8 cellular contexts compared by ENCODE assay signal in genomic region chr1:70034403-70034802, GRCh38.
DNase-seq lines count a peak whose midpoint lies in the region; TF ChIP-seq lines count a peak whose summit lies in the region.

No MANE protein-coding gene starts in this region.

- DNase-seq in HFF-Myc (ENCODE audit: extremely low read depth, low read depth) (peak; percentile 61), NCI-H460 (ENCODE audit: extremely low read depth, low read depth) (peak; percentile 6), mammary epithelial cell (peak; percentile 43), pons (ENCODE audit: low spot score) (peak; percentile 40), nucleus accumbens (lab: John Stamatoyannopoulos, UW) (no peak), transverse colon (no peak), posterior cingulate gyrus (no peak)
- DNase-seq in central memory CD4-positive, alpha-beta T cell = no peak

- TF ChIP-seq EP300 in transverse colon (IDR thresholded peaks at IDR 0.05; ENCODE audit: low read depth) = no peak

- H3K9me3 ChIP-seq in mammary epithelial cell (replicated peaks; ENCODE audit: insufficient read depth, low read length) (no peaks in the 10 kb centered on the region), transverse colon (no peaks in the 10 kb centered on the region)

- peak overlapping the region; percentile 22 for H2AFZ ChIP-seq in mammary epithelial cell (ENCODE audit: low read depth, low read length)

- no peaks in the 10 kb centered on the region for H4K20me1 ChIP-seq in mammary epithelial cell (ENCODE audit: insufficient read depth, low read length)

- TF ChIP-seq CTCF in HFF-Myc (IDR thresholded peaks at IDR 0.05; ENCODE audit: low read depth, low read length, missing control alignments) (peak; percentile 60), mammary epithelial cell (conservative IDR thresholded peaks at IDR 0.05 in 1 of 2, IDR thresholded peaks at IDR 0.05 in 1 of 2; ENCODE audit: extremely low read depth in 1 of 2, insufficient read depth in 1 of 2, low read depth in 1 of 2, low read length in 2 of 2) (peak; percentile 69), transverse colon (IDR thresholded peaks at IDR 0.05) (no peak)

- no TSS peak for BruUV-seq in mammary epithelial cell (replicated peaks; lab: Mats Ljungman, UMichigan)

- intact Hi-C loops in mammary epithelial cell (cut with micrococcal nuclease) (loop anchor here (1.0 to 10.0 kb wide), 4 partner anchors 98 to 1020 kb away; no protein-coding TSS in a partner anchor), transverse colon (cut with DNase I; ENCODE audit: low total_unique reads) (no loop called here), posterior cingulate gyrus (cut with DNase I) (no loop called here)

- in situ Hi-C loops in mammary epithelial cell (cut with MboI; ENCODE audit: low sequenced_read_pairs in 2 of 2) (loop anchor here in 1 of 2 donors (10.0 kb wide), 1 partner anchor 480 kb away; no protein-coding TSS in a partner anchor), transverse colon (cut with MboI; ENCODE audit: low pct_ligation_motif_present in 1 of 4, low pct_unique_long_range_greater_than_20kb in 1 of 4, low sequenced_read_pairs in 3 of 4) (no loop called here)

- no peak overlapping the region for H3K9ac ChIP-seq in mammary epithelial cell (ENCODE audit: insufficient read depth, low read length)

- H3K4me2 ChIP-seq in mammary epithelial cell (ENCODE audit: insufficient read depth, low read depth, low read length) = no peak overlapping the region

- H3K4me1 ChIP-seq in mammary epithelial cell (ENCODE audit: insufficient read depth, low read length) = peaks cover 7% of the 10 kb centered on the region
- no peaks in the 10 kb centered on the region for H3K4me1 ChIP-seq in transverse colon

- dilution Hi-C loops in mammary epithelial cell (cut with HindIII; ENCODE audit: low sequenced_read_pairs) = no loop called here

- H3K4me3 ChIP-seq in HFF-Myc (replicated peaks; ENCODE audit: low read depth, low read length) (no peak overlapping the region), mammary epithelial cell (replicated peaks in 1 of 3; ENCODE audit: insufficient read depth in 1 of 3, low read depth in 2 of 3, low read length in 3 of 3) (no peak overlapping the region), transverse colon (no peak overlapping the region)

- no peaks in the 10 kb centered on the region for H3K79me2 ChIP-seq in mammary epithelial cell (ENCODE audit: insufficient read depth, low read length)

- H3K27ac ChIP-seq in mammary epithelial cell (ENCODE audit: insufficient read depth, low read depth, low read length) (no peak overlapping the region), transverse colon (no peak overlapping the region)

- H3K27me3 ChIP-seq in mammary epithelial cell (ENCODE audit: insufficient read depth, low read length) = no peaks in the 10 kb centered on the region
- no peaks in the 10 kb centered on the region for H3K27me3 ChIP-seq in transverse colon

- 25% methylated on average over 3 of the region's 3 CpGs for WGBS in mammary epithelial cell (ENCODE audit: low coverage, missing lambda C conversion rate)
- WGBS in transverse colon (ENCODE audit: low coverage in 1 of 2), 2 donors = 54 to 58% methylated on average over 2 to 3 of the region's 3 CpGs

- no peaks in the 10 kb centered on the region for H3K36me3 ChIP-seq in mammary epithelial cell (ENCODE audit: insufficient read depth, low read length)
- no peaks in the 10 kb centered on the region for H3K36me3 ChIP-seq in transverse colon

- CTCF ChIA-PET in mammary epithelial cell (lab: Charles Lee; ENCODE audit: low non-redundant PET) = interaction anchor here (0.7 kb wide), 1 partner anchor 104 kb away, joined by 4 read pairs; no protein-coding TSS in a partner anchor

- no peak for TF ChIP-seq POLR2A in transverse colon (IDR thresholded peaks at IDR 0.05)

Comparison
In these comparisons a context has a peak if more than half of its experiments do, and no peak if none do; other contexts are left out.
1. DNase-seq: peak in HFF-Myc (single experiment), NCI-H460 (single experiment), mammary epithelial cell (single experiment) and pons (single experiment); none in central memory CD4-positive, alpha-beta T cell (single experiment), nucleus accumbens (0 of 56), transverse colon (single experiment) and posterior cingulate gyrus (0 of 10).
2. CTCF ChIP-seq: peak in HFF-Myc (single experiment) and mammary epithelial cell (2 of 2); none in transverse colon (0 of 5).